ENCODE assay signal across 14 cellular contexts in the genomic region with DNA sequence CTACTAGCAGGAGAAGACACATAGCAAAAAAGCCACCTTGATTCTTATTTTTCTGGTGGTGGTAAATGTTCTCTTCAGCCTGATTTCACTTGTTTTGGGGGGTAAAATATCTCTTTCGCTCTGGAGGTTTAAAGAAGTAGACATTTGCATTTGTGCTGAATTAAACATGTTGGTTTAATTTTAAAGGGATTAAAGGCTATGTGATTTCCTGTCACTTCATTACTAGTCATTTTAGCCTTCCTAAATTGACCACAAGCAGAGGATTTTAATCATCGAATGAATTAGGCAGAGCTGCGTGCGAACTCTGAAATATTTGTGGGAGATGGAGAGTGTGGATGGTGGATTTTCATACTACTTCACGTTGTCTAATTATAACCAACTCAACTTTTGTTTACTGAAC. TPM values are rescaled to one million over a fixed set of nuclear protein-coding genes. Genes with fewer than 3 reads are reported as not detected.
DNase-seq lines count a peak whose midpoint lies in the region; ATAC-seq and TF ChIP-seq lines count a peak whose summit lies in the region.
"Had no signal": no experiment of that assay in that cellular context is flagged by ENCODE, and none has a peak within 500 bp of the region (broad histone marks: within the 10 kb centered on the region; RNA-seq: fewer than 3 reads in every experiment).

No MANE protein-coding gene starts in this region.

- no peak for TF ChIP-seq CTCF in smooth muscle cell (IDR thresholded peaks at IDR 0.05; ENCODE audit: borderline replicate concordance, insufficient read depth, poor library complexity, severe bottlenecking)

- CTCF ChIA-PET in activated naive CD4-positive, alpha-beta T cell treated with anti-CD3 and anti-CD28 coated beads for 36 hours (lab: Charles Lee): interaction anchor here (2.0 to 2.3 kb wide), 2 partner anchors 42 to 143 kb away, joined by 7 to 10 read pairs; no protein-coding TSS in a partner anchor

- H3K79me2 ChIP-seq in smooth muscle cell (ENCODE audit: low read depth): peaks cover 46% of the 10 kb centered on the region

- 22% methylated on average over 5 of the region's 5 CpGs for WGBS in smooth muscle cell (ENCODE audit: low lambda C conversion rate)

- no peaks in the 10 kb centered on the region for H3K9me3 ChIP-seq in smooth muscle cell (replicated peaks; ENCODE audit: low read depth)

- H3K27ac Mint-ChIP-seq in activated naive CD4-positive, alpha-beta T cell treated with anti-CD3 and anti-CD28 coated beads for 36 hours: peak overlapping the region; percentile 4
- H3K27ac Mint-ChIP-seq in activated naive CD8-positive, alpha-beta T cell treated with anti-CD3 and anti-CD28 coated beads, Interleukin-2, amount 50 U/mL, for 24 hours: peak overlapping the region; percentile 76
- H3K27ac Mint-ChIP-seq: B cell had no signal

- peak overlapping the region; percentile 92 for H3K4me2 ChIP-seq in smooth muscle cell

- H3K36me3 Mint-ChIP-seq in activated naive CD4-positive, alpha-beta T cell treated with anti-CD3 and anti-CD28 coated beads for 36 hours (ENCODE audit: low read depth): no peaks in the 10 kb centered on the region
- peaks cover 7% of the 10 kb centered on the region for H3K36me3 Mint-ChIP-seq in activated naive CD8-positive, alpha-beta T cell treated with anti-CD3 and anti-CD28 coated beads, Interleukin-2, amount 50 U/mL, for 24 hours (ENCODE audit: low read depth)

- no peaks in the 10 kb centered on the region for H3K27me3 Mint-ChIP-seq in activated naive CD4-positive, alpha-beta T cell treated with anti-CD3 and anti-CD28 coated beads for 36 hours (ENCODE audit: low read depth)
- H3K27me3 Mint-ChIP-seq in activated naive CD8-positive, alpha-beta T cell treated with anti-CD3 and anti-CD28 coated beads, Interleukin-2, amount 50 U/mL, for 24 hours: no peaks in the 10 kb centered on the region

- H2AFZ ChIP-seq in smooth muscle cell (ENCODE audit: low read depth): peak overlapping the region; percentile 9

- no peaks in the 10 kb centered on the region for H3K9me3 Mint-ChIP-seq in activated naive CD4-positive, alpha-beta T cell treated with anti-CD3 and anti-CD28 coated beads for 36 hours
- H3K9me3 Mint-ChIP-seq in activated naive CD8-positive, alpha-beta T cell treated with anti-CD3 and anti-CD28 coated beads, Interleukin-2, amount 50 U/mL, for 24 hours: no peaks in the 10 kb centered on the region

- H3K4me3 ChIP-seq in smooth muscle cell: peak overlapping the region; percentile 59

- DNase-seq in activated naive CD4-positive, alpha-beta T cell treated with anti-CD3 and anti-CD28 coated beads for 36 hours: peak; percentile 32
- no peak for DNase-seq in activated naive CD4-positive, alpha-beta T cell (lab: John Stamatoyannopoulos, UW)
- DNase-seq in M059J (ENCODE audit: low read depth) (peak; percentile 50), smooth muscle cell (lab: John Stamatoyannopoulos, UW; ENCODE audit: unreplicated experiment) (no peak), A172 (ENCODE audit: low spot score) (no peak)
- no peak for DNase-seq in activated naive CD8-positive, alpha-beta T cell treated with anti-CD3 and anti-CD28 coated beads, Interleukin-2, amount 50 U/mL, for 24 hours
- DNase-seq: DND-41, KG1, NCI-H2029, NCI-H774, SHP77 had no signal

- peak overlapping the region; percentile 26 for H3K4me3 Mint-ChIP-seq in activated naive CD4-positive, alpha-beta T cell treated with anti-CD3 and anti-CD28 coated beads for 36 hours
- peak overlapping the region; percentile 95 for H3K4me3 Mint-ChIP-seq in activated naive CD8-positive, alpha-beta T cell treated with anti-CD3 and anti-CD28 coated beads, Interleukin-2, amount 50 U/mL, for 24 hours
- H3K4me3 Mint-ChIP-seq: B cell had no signal

- H3K4me1 Mint-ChIP-seq in activated naive CD4-positive, alpha-beta T cell treated with anti-CD3 and anti-CD28 coated beads for 36 hours (ENCODE audit: low read depth): peaks cover 55% of the 10 kb centered on the region
- H3K4me1 Mint-ChIP-seq in activated naive CD8-positive, alpha-beta T cell treated with anti-CD3 and anti-CD28 coated beads, Interleukin-2, amount 50 U/mL, for 24 hours: peaks cover 68% of the 10 kb centered on the region

- no peaks in the 10 kb centered on the region for H3K27me3 ChIP-seq in smooth muscle cell (ENCODE audit: low read depth)

- intact Hi-C loops in activated naive CD4-positive, alpha-beta T cell treated with anti-CD3 and anti-CD28 coated beads for 36 hours (cut with micrococcal nuclease): loop anchor here (5.0 kb wide), 1 partner anchor 253 kb away; no protein-coding TSS in a partner anchor

- no peaks in the 10 kb centered on the region for H4K20me1 ChIP-seq in smooth muscle cell (ENCODE audit: low read depth)

- H3K36me3 ChIP-seq in smooth muscle cell (ENCODE audit: low read depth): no peaks in the 10 kb centered on the region

- peaks cover 43% of the 10 kb centered on the region for H3K4me1 ChIP-seq in smooth muscle cell (ENCODE audit: low read depth)

- peak overlapping the region; percentile 25 for H3K9ac ChIP-seq in smooth muscle cell (ENCODE audit: low read depth)

- ATAC-seq in activated naive CD8-positive, alpha-beta T cell treated with anti-CD3 and anti-CD28 coated beads, Interleukin-2, amount 50 U/mL, for 24 hours: no peak
- ATAC-seq in activated CD4-positive, CD25-positive, alpha-beta regulatory T cell treated with anti-CD3 and anti-CD28 coated beads, Interleukin-2, amount 50 U/mL, for 24 hours: no peak
- ATAC-seq in HG03045 (IDR thresholded peaks at IDR 0.05; ENCODE audit: unreplicated experiment): no peak

- peak overlapping the region; percentile 85 for H3K27ac ChIP-seq in smooth muscle cell (ENCODE audit: low read depth)

- no peaks in the 10 kb centered on the region for H3F3A ChIP-seq in smooth muscle cell (ENCODE audit: low read depth)

RNA-seq across cellular contexts. Expression of a gene that starts 4.8 kb away (rescaled TPM):
- 10 to 100 TPM in 1 of 2 experiments, 1 to 10 TPM in 1; 9.2 to 10.8 TPM for total RNA-seq in activated naive CD4-positive, alpha-beta T cell treated with anti-CD3 and anti-CD28 coated beads for 36 hours
- total RNA-seq in M059J (2014; rRNA removed; shearing (Covaris generic)): 1.8 and 2.3 TPM in 2 replicates
- 24.7 and 33.8 TPM in 2 replicates for total RNA-seq in smooth muscle cell
- polyA plus RNA-seq in smooth muscle cell: 11.1 and 16.7 TPM in 2 replicates
- not detected in 2 replicates for total RNA-seq in A172 (2014; rRNA removed; shearing (Covaris generic))

Comparison
In these comparisons a context has a peak if more than half of its experiments do, and no peak if none do; other contexts are left out.
1. DNase-seq: peak in activated naive CD4-positive, alpha-beta T cell treated with anti-CD3 and anti-CD28 coated beads for 36 hours (single experiment) and M059J (single experiment); none in activated naive CD4-positive, alpha-beta T cell (0 of 4), activated naive CD8-positive, alpha-beta T cell treated with anti-CD3 and anti-CD28 coated beads, Interleukin-2, amount 50 U/mL, for 24 hours (single experiment), smooth muscle cell (single experiment) and A172 (single experiment).